17 cellular contexts compared by ENCODE assay signal in the genomic region with DNA sequence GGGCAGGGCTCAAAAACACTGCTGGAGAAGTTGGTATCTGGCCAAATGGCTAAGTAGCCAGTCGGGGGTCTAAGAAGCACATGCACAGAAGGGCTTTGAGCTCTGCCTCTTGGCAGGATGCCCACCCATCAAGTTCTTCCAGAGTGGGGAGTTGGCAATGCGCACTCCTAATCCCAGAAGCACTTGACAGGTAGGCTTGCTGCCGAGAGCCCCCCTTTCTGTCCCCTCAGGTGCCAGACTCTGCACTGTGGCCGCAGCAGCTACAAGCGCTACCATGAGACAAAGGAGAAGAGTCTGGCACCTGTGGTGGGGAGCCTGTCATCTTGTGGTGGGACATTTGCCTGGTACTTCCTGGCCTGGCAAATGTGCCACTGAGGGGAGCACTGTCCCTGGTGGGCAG.
DNase-seq lines count a peak whose midpoint lies in the region; ATAC-seq and TF ChIP-seq lines count a peak whose summit lies in the region.
"Had no signal": no experiment of that assay in that cellular context is flagged by ENCODE, and none has a peak within 500 bp of the region (broad histone marks: within the 10 kb centered on the region; RNA-seq: fewer than 3 reads in every experiment).

No MANE protein-coding gene starts in this region.

- no peak overlapping the region for H3K27ac ChIP-seq in CD4-positive, alpha-beta T cell (ENCODE audit: low read depth, low read length)
- H3K27ac ChIP-seq in mesendoderm (ENCODE audit: low read depth, low read length) = no peak overlapping the region
- H3K27ac ChIP-seq: left ventricle myocardium inferior, uterus had no signal

- no peak overlapping the region for H3K9ac ChIP-seq in mesendoderm (ENCODE audit: low read length)

- H3K4me3 ChIP-seq in mesendoderm (ENCODE audit: low read length) = no peak overlapping the region
- H3K4me3 ChIP-seq: left ventricle myocardium inferior, uterus had no signal

- H2BK5ac ChIP-seq in mesendoderm (ENCODE audit: low read length) = no peak overlapping the region

- intact Hi-C loops in CD4-positive, alpha-beta T cell (cut with DNase I, micrococcal nuclease) = no loop called here

- DNase-seq in CD4-positive, alpha-beta T cell = no peak
- DNase-seq in DMS79 treated with DMSO at 0.1 percent for 48 hours (lab: John Stamatoyannopoulos, UW) (peak; percentile 83), NCI-H524 treated with DMSO at 0.1 percent for 48 hours (lab: John Stamatoyannopoulos, UW) (peak; percentile 87), mesendoderm (peak; percentile 17), NK-92 (lab: John Stamatoyannopoulos, UW; ENCODE audit: unreplicated experiment) (no peak)
- DNase-seq: activated CD4-positive, alpha-beta T cell treated with anti-CD3 and anti-CD28 coated beads for 4 hours; aorta; dermis blood vessel endothelial cell; H9; Karpas-422; left ventricle myocardium inferior; NCI-H774; retina; uterus had no signal

- H2AK5ac ChIP-seq in mesendoderm (ENCODE audit: low read length) = no peak overlapping the region

- H3K4me2 ChIP-seq in mesendoderm (ENCODE audit: low read length) = no peak overlapping the region

- H3K9me3 Mint-ChIP-seq in CD4-positive, alpha-beta T cell = no peaks in the 10 kb centered on the region
- H3K9me3 Mint-ChIP-seq: activated T-helper 1 cell treated with anti-CD3 and anti-CD28 coated beads, Interleukin-12 subunit alpha, Interleukin-12 subunit beta, Interleukin-2, Interleukin-4 antibody, amounts not matched to agents 30 ng/mL and 10 ng/mL and 1 ng/mL, durations not matched to agents 14 hours and 24 hours and 36 hours; H9 had no signal

- no peak overlapping the region for H3K23ac ChIP-seq in mesendoderm (ENCODE audit: low read length)

- no peak overlapping the region for H4K8ac ChIP-seq in mesendoderm (ENCODE audit: low read depth, low read length)

- H3K79me2 ChIP-seq in mesendoderm (ENCODE audit: control insufficient read depth, insufficient read depth, low read length) = no peaks in the 10 kb centered on the region

- no peaks in the 10 kb centered on the region for H3K79me1 ChIP-seq in mesendoderm (ENCODE audit: low read length)

- H2BK120ac ChIP-seq in mesendoderm (ENCODE audit: low read depth, low read length) = no peak overlapping the region

- no peak overlapping the region for H3K56ac ChIP-seq in mesendoderm (ENCODE audit: low read length)

- H3K18ac ChIP-seq in mesendoderm (ENCODE audit: low read length) = no peak overlapping the region

- H3K4me1 ChIP-seq in mesendoderm (ENCODE audit: control insufficient read depth, low read depth, low read length) = peaks cover 3% of the 10 kb centered on the region
- H3K4me1 ChIP-seq: uterus had no signal

- peaks cover 24% of the 10 kb centered on the region for H3K4me1 Mint-ChIP-seq in CD4-positive, alpha-beta T cell (ENCODE audit: low read depth)

- H3K4me3 Mint-ChIP-seq in CD4-positive, alpha-beta T cell = no peak overlapping the region
- H3K4me3 Mint-ChIP-seq: activated T-helper 1 cell treated with anti-CD3 and anti-CD28 coated beads, Interleukin-12 subunit alpha, Interleukin-12 subunit beta, Interleukin-2, Interleukin-4 antibody, amounts not matched to agents 30 ng/mL and 10 ng/mL and 1 ng/mL, durations not matched to agents 14 hours and 24 hours and 36 hours; H9 had no signal

- peak overlapping the region; percentile 79 for H3K27ac Mint-ChIP-seq in CD4-positive, alpha-beta T cell
- H3K27ac Mint-ChIP-seq: H9 had no signal

- CTCF ChIA-PET in CD4-positive, alpha-beta T cell (lab: Charles Lee) = no interaction called here

- ATAC-seq in CD4-positive, alpha-beta T cell (ENCODE audit: poor library complexity) = no peak
- no peak for ATAC-seq in HG02981 (IDR thresholded peaks at IDR 0.05; ENCODE audit: unreplicated experiment)
- ATAC-seq in HG03095 (IDR thresholded peaks at IDR 0.05; ENCODE audit: unreplicated experiment) = no peak

- H3K27me3 ChIP-seq in CD4-positive, alpha-beta T cell (ENCODE audit: control insufficient read depth, insufficient read depth, low read length) = no peaks in the 10 kb centered on the region
- no peaks in the 10 kb centered on the region for H3K27me3 ChIP-seq in mesendoderm (ENCODE audit: insufficient read depth, low read length, poor library complexity)
- H3K27me3 ChIP-seq: uterus had no signal

- no peak overlapping the region for H4K5ac ChIP-seq in mesendoderm (ENCODE audit: low read length)

- H3K36me3 Mint-ChIP-seq in CD4-positive, alpha-beta T cell (ENCODE audit: low read depth) = no peaks in the 10 kb centered on the region

- TF ChIP-seq CTCF in CD4-positive, alpha-beta T cell (IDR thresholded peaks at IDR 0.05) = no peak

- POLR2A ChIA-PET in CD4-positive, alpha-beta T cell (lab: Charles Lee) = no interaction called here

- H3K4ac ChIP-seq in mesendoderm (ENCODE audit: low read depth, low read length) = no peak overlapping the region

- WGBS in mesendoderm (ENCODE audit: extremely low coverage, insufficient coverage, low lambda C conversion rate) = no CpG with 5 or more reads among the region's 5 CpGs

- no peaks in the 10 kb centered on the region for H3K27me3 Mint-ChIP-seq in CD4-positive, alpha-beta T cell

- H2BK15ac ChIP-seq in mesendoderm (replicated peaks; ENCODE audit: low read depth) = no peak overlapping the region

- H3K36me3 ChIP-seq in mesendoderm (ENCODE audit: control insufficient read depth, insufficient read depth, low read length) = no peaks in the 10 kb centered on the region
- H3K36me3 ChIP-seq: left ventricle myocardium inferior, uterus had no signal

- H3K9me3 ChIP-seq in CD4-positive, alpha-beta T cell (ENCODE audit: control insufficient read depth, low read length) = no peaks in the 10 kb centered on the region
- H3K9me3 ChIP-seq: left ventricle myocardium inferior, uterus had no signal

Comparison
In these comparisons a context has a peak if more than half of its experiments do, and no peak if none do; other contexts are left out.
1. DNase-seq: peak in DMS79 treated with DMSO at 0.1 percent for 48 hours (single experiment), NCI-H524 treated with DMSO at 0.1 percent for 48 hours (single experiment) and mesendoderm (single experiment); none in CD4-positive, alpha-beta T cell (0 of 10) and NK-92 (single experiment).